In the genomic region with DNA sequence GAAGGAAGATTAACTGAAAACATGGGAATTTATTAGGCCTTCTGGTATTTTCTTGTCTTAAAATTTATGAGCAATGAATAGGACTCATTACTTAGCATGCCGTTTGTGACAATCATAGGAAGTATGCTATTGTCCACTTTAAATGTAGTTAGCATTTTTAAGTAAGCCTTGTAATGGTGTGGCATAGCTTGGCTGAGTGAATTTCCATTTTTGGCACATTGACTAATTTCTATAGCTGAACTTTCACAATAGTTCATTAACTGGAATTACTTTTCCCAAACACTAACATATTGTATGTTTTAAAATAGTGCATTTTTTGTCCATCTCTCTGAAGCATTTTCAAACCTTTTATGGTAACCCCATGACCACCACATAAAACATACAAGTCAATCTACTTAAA, we compare ENCODE assay signal across 9 cellular contexts. TPM values are rescaled to one million over a fixed set of nuclear protein-coding genes. Genes with fewer than 3 reads are reported as not detected.
"Had no signal": no experiment of that assay in that cellular context is flagged by ENCODE, and none has a peak within 500 bp of the region (broad histone marks: within the 10 kb centered on the region; RNA-seq: fewer than 3 reads in every experiment).

No MANE protein-coding gene starts in this region.

- ATAC-seq: GM12878 had no signal

- DNase-seq: GDM1, GF-D8 had no signal

- H3K4me3 ChIP-seq: GM12878 had no signal

- FAIRE-seq: G401.6, GM12878, GM12891, GM12892, GM18507, GM19239 had no signal

RNA-seq across cellular contexts. Expression of a gene that starts 15.7 kb away (rescaled TPM):
- total RNA-seq: G401, GM12878 had no signal
